Comparison of ENCODE assay signal across 20 cellular contexts in the genomic region with DNA sequence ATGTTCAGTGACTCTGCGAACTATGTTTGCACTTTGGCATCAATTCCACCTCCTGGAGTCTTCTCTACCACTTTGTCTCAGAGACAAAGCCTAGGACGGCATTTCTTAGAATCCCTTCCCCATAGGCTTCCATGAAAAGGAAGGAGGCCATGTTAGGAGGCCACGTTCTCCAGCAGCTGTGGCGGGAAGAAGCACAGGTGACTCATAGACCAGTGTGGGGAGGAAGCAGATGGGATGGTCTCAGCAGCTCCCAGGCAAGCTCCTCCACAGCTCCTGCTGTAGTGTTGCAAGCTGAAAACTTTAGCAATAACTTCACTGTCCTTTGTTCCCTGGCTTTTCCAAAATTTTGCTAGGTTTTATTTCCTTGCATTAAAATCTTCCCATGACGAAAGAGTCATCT.
DNase-seq lines count a peak whose midpoint lies in the region; TF ChIP-seq lines count a peak whose summit lies in the region.
"Had no signal": no experiment of that assay in that cellular context is flagged by ENCODE, and none has a peak within 500 bp of the region (broad histone marks: within the 10 kb centered on the region; RNA-seq: fewer than 3 reads in every experiment).

No MANE protein-coding gene starts in this region.

- no peaks in the 10 kb centered on the region for H3K4me1 Mint-ChIP-seq in Caco-2 (ENCODE audit: low read depth, unreplicated experiment)

- POLR2A ChIA-PET in OCI-LY7 (lab: Charles Lee) (no interaction called here), Caco-2 (lab: Charles Lee) (no interaction called here)

- H3K27ac ChIP-seq in OCI-LY7 (ENCODE audit: low read depth, low read length, poor library complexity, severe bottlenecking) (peak overlapping the region; percentile 60), Karpas-422 (ENCODE audit: low read length) (no peak overlapping the region)
- H3K27ac ChIP-seq: coronary artery, epithelial cell of prostate, lower lobe of right lung, tibial artery had no signal

- H3K79me2 ChIP-seq in OCI-LY7 (ENCODE audit: insufficient read depth, low read depth, low read length) (no peaks in the 10 kb centered on the region), Karpas-422 (ENCODE audit: low read length) (no peaks in the 10 kb centered on the region)

- H3K9me3 Mint-ChIP-seq in Caco-2 (ENCODE audit: unreplicated experiment), result no peaks in the 10 kb centered on the region

- H3K36me3 Mint-ChIP-seq in Caco-2 (ENCODE audit: insufficient read depth, unreplicated experiment), result no peaks in the 10 kb centered on the region

- intact Hi-C loops in OCI-LY7 (cut with micrococcal nuclease; ENCODE audit: unreplicated experiment), result no loop called here
- intact Hi-C loops in Caco-2 (cut with micrococcal nuclease; ENCODE audit: unreplicated experiment), result no loop called here

- H3K27me3 ChIP-seq in Karpas-422 (ENCODE audit: low read length) (0 out of 2 replicates have a peak, but pooled peaks cover 2% of the 10 kb centered on the region), Caco-2 (replicated peaks; ENCODE audit: control insufficient read depth, insufficient read depth, low read length) (no peaks in the 10 kb centered on the region)
- H3K27me3 ChIP-seq: tibial artery had no signal

- H3K9ac ChIP-seq in Karpas-422 (ENCODE audit: low read length), result no peak overlapping the region

- no peaks in the 10 kb centered on the region for H3K9me2 ChIP-seq in OCI-LY7 (ENCODE audit: insufficient read depth, low read length)
- H3K9me2 ChIP-seq in Karpas-422 (replicated peaks; ENCODE audit: insufficient read depth, low read length), result no peaks in the 10 kb centered on the region

- BruUV-seq in OCI-LY7 (replicated peaks; lab: Mats Ljungman, UMichigan) (no TSS peak), Caco-2 (replicated peaks; lab: Mats Ljungman, UMichigan) (no TSS peak)

- H3K9me3 ChIP-seq in OCI-LY7 (ENCODE audit: low read length) (no peaks in the 10 kb centered on the region), Karpas-422 (ENCODE audit: low read length) (no peaks in the 10 kb centered on the region), Caco-2 (no peaks in the 10 kb centered on the region)
- H3K9me3 ChIP-seq: lower lobe of right lung, tibial artery had no signal

- H3K4me2 ChIP-seq in OCI-LY7 (ENCODE audit: low read length) (peak overlapping the region; percentile 59), Karpas-422 (ENCODE audit: low read depth, low read length, poor library complexity, severe bottlenecking) (no peak overlapping the region)
- H3K4me2 ChIP-seq: smooth muscle cell had no signal

- H3K4me1 ChIP-seq in OCI-LY7 (ENCODE audit: insufficient read depth, low read length, poor library complexity, severe bottlenecking) (peaks cover 48% of the 10 kb centered on the region), Karpas-422 (ENCODE audit: low read length) (peaks cover 16% of the 10 kb centered on the region), Caco-2 (no peaks in the 10 kb centered on the region)
- H3K4me1 ChIP-seq: lower lobe of right lung, tibial artery had no signal

- H3K36me3 ChIP-seq in OCI-LY7 (ENCODE audit: insufficient read depth, low read length), result no peaks in the 10 kb centered on the region
- no peaks in the 10 kb centered on the region for H3K36me3 ChIP-seq in Karpas-422 (ENCODE audit: insufficient read depth, low read length)
- H3K36me3 ChIP-seq in Caco-2 (ENCODE audit: control insufficient read depth, insufficient read depth, low read length), result no peaks in the 10 kb centered on the region
- H3K36me3 ChIP-seq: lower lobe of right lung, tibial artery had no signal

- no peak overlapping the region for H3K4me3 Mint-ChIP-seq in Caco-2 (ENCODE audit: unreplicated experiment)

- TF ChIP-seq CTCF in OCI-LY7 (conservative IDR thresholded peaks at IDR 0.05; ENCODE audit: low read length) (no peak), epithelial cell of esophagus (IDR thresholded peaks at IDR 0.05; ENCODE audit: insufficient read depth, low read depth, low read length, missing control alignments) (no peak), Caco-2 (IDR thresholded peaks at IDR 0.05; ENCODE audit: insufficient read depth in 1 of 2, low read depth in 1 of 2, low read length in 1 of 2, severe bottlenecking in 1 of 2, unreplicated experiment in 1 of 2) (no peak)

- H3K27ac Mint-ChIP-seq in Caco-2 (ENCODE audit: unreplicated experiment), result no peak overlapping the region
- H3K27ac Mint-ChIP-seq: progenitor cell of endocrine pancreas had no signal

- CTCF ChIA-PET in OCI-LY7 (lab: Charles Lee; ENCODE audit: unreplicated experiment), result no interaction called here
- CTCF ChIA-PET in Caco-2 (lab: Charles Lee), result no interaction called here

- no peaks in the 10 kb centered on the region for H4K20me1 ChIP-seq in OCI-LY7 (ENCODE audit: insufficient read depth, low read length)
- H4K20me1 ChIP-seq in Karpas-422 (ENCODE audit: insufficient read depth, low read depth, low read length), result no peaks in the 10 kb centered on the region

- peaks cover 6% of the 10 kb centered on the region for H3K27me3 Mint-ChIP-seq in Caco-2 (ENCODE audit: insufficient read depth, unreplicated experiment)

- DNase-seq in DMS53 treated with DMSO at 0.1 percent for 48 hours (lab: John Stamatoyannopoulos, UW; ENCODE audit: unreplicated experiment) (peak; percentile 51), H4 (ENCODE audit: low spot score) (peak; percentile 12), OCI-LY7 (ENCODE audit: low spot score) (no peak), epithelial cell of esophagus (ENCODE audit: low read depth) (peak; percentile 23), Karpas-422 (no peak), ecto neural progenitor cell (ENCODE audit: low spot score) (no peak), Caco-2 (no peak)
- DNase-seq: activated effector memory CD4-positive, alpha-beta T cell treated with Interleukin-2 at 50 U/mL for 16 hours; C1 segment of cervical spinal cord; lower lobe of right lung; naive thymus-derived CD4-positive, alpha-beta T cell; NCI-H2029; NCI-H524; OCI-M1; tibial artery had no signal

- H3K4me3 ChIP-seq in OCI-LY7 (ENCODE audit: low read depth, low read length, poor library complexity, severe bottlenecking) (no peak overlapping the region), epithelial cell of esophagus (ENCODE audit: low read length) (no peak overlapping the region), Karpas-422 (ENCODE audit: low read length) (no peak overlapping the region), Caco-2 (ENCODE audit: low read depth, low read length) (no peak overlapping the region)
- H3K4me3 ChIP-seq: coronary artery, GM12878, lower lobe of right lung, smooth muscle cell, tibial artery had no signal

- peak overlapping the region; percentile 31; the same call in 1 of the 2 replicates for H2AFZ ChIP-seq in OCI-LY7 (ENCODE audit: low read length)
- no peak overlapping the region for H2AFZ ChIP-seq in Karpas-422 (ENCODE audit: low read length)

Comparison
In these comparisons a context has a peak if more than half of its experiments do, and no peak if none do; other contexts are left out.
1. DNase-seq: peak in DMS53 treated with DMSO at 0.1 percent for 48 hours (single experiment), H4 (single experiment) and epithelial cell of esophagus (single experiment); none in OCI-LY7 (single experiment), Karpas-422 (single experiment), ecto neural progenitor cell (single experiment) and Caco-2 (0 of 2).